33 cellular contexts compared by ENCODE assay signal in genomic region chr4:13821522-13821921, GRCh38.
DNase-seq lines count a peak whose midpoint lies in the region; ATAC-seq, FAIRE-seq and TF ChIP-seq lines count a peak whose summit lies in the region.
"Had no signal": no experiment of that assay in that cellular context is flagged by ENCODE, and none has a peak within 500 bp of the region (broad histone marks: within the 10 kb centered on the region; RNA-seq: fewer than 3 reads in every experiment).

No MANE protein-coding gene starts in this region.

- H3K9me2 ChIP-seq in Loucy (replicated peaks; ENCODE audit: low read depth, low read length) = no peaks in the 10 kb centered on the region

- H3K4me1 Mint-ChIP-seq in activated CD4-positive, alpha-beta T cell treated with anti-CD3 and anti-CD28 coated beads, Interleukin-2, amount 10 ng/mL, durations not matched to agents 7 days and 5 days = no peaks in the 10 kb centered on the region
- H3K4me1 Mint-ChIP-seq: CD4-positive, CD25-positive, alpha-beta regulatory T cell; naive thymus-derived CD8-positive, alpha-beta T cell had no signal

- no peak for TF ChIP-seq POLR2A in HepG2 (IDR thresholded peaks at IDR 0.05; ENCODE audit: insufficient read depth in 1 of 2, low read depth in 2 of 2, low read length in 2 of 2)
- no peak for TF ChIP-seq POLR2A in transverse colon (IDR thresholded peaks at IDR 0.05)

- no peaks in the 10 kb centered on the region; the same call in 1 of the 2 replicates for H3K9me3 ChIP-seq in Loucy (ENCODE audit: insufficient read depth, low read depth, low read length)
- peaks cover 66% of the 10 kb centered on the region for H3K9me3 ChIP-seq in HepG2 (ENCODE audit: low read length)
- H3K9me3 ChIP-seq in transverse colon = peaks cover 5% of the 10 kb centered on the region in 2 donors
- H3K9me3 ChIP-seq: HAP-1, MG63, pancreas, right lobe of liver, SJSA1, vagina had no signal

- CTCF ChIA-PET in HepG2 (lab: Yijun Ruan, JAX; ENCODE audit: low intra/inter-chr PET ratio, low total read pairs) = no interaction called here
- CTCF ChIA-PET in activated CD4-positive, alpha-beta T cell treated with anti-CD3 and anti-CD28 coated beads, Interleukin-2, amount 10 ng/mL, durations not matched to agents 7 days and 5 days (lab: Charles Lee) = no interaction called here

- TF ChIP-seq EP300 in HepG2 (IDR thresholded peaks at IDR 0.05; ENCODE audit: low read depth in 2 of 2, low read length in 2 of 2) = no peak
- no peak for TF ChIP-seq EP300 in HepG2 (CRISPR knock-in tag; IDR thresholded peaks at IDR 0.05; ENCODE audit: borderline replicate concordance)
- TF ChIP-seq EP300 in transverse colon (IDR thresholded peaks at IDR 0.05; ENCODE audit: low read depth) = no peak

- POLR2A ChIA-PET in HepG2 (lab: Yijun Ruan, JAX) = no interaction called here
- POLR2A ChIA-PET in activated CD4-positive, alpha-beta T cell treated with anti-CD3 and anti-CD28 coated beads, Interleukin-2, amount 10 ng/mL, durations not matched to agents 7 days and 5 days (lab: Charles Lee) = no interaction called here

- TF ChIP-seq CTCF in Loucy (conservative IDR thresholded peaks at IDR 0.05; ENCODE audit: low read length) (peak; percentile 22; the same call in 1 of the 2 replicates), brain microvascular endothelial cell (IDR thresholded peaks at IDR 0.05; ENCODE audit: low read depth, low read length, missing control alignments) (peak; percentile 24), HepG2 (CRISPR knock-in tag; IDR thresholded peaks at IDR 0.05) (peak; percentile 19; the same call in 1 of the 2 replicates), transverse colon (IDR thresholded peaks at IDR 0.05) (no peak)

- H3K79me2 ChIP-seq in Loucy (ENCODE audit: insufficient read depth, low read length) = no peaks in the 10 kb centered on the region
- no peaks in the 10 kb centered on the region for H3K79me2 ChIP-seq in HepG2 (ENCODE audit: insufficient read depth, low read length)

- peaks cover 16% of the 10 kb centered on the region for H3K9me3 Mint-ChIP-seq in activated CD4-positive, alpha-beta T cell treated with anti-CD3 and anti-CD28 coated beads, Interleukin-2, amount 10 ng/mL, durations not matched to agents 7 days and 5 days

- no peaks in the 10 kb centered on the region for H3K27me3 Mint-ChIP-seq in activated CD4-positive, alpha-beta T cell treated with anti-CD3 and anti-CD28 coated beads, Interleukin-2, amount 10 ng/mL, durations not matched to agents 7 days and 5 days
- H3K27me3 Mint-ChIP-seq: activated CD8-positive, alpha-beta T cell treated with anti-CD3 and anti-CD28 coated beads for 36 hours; CD4-positive, CD25-positive, alpha-beta regulatory T cell had no signal

- H3K4me3 ChIP-seq in Loucy (ENCODE audit: low read length, poor library complexity, severe bottlenecking) (no peak overlapping the region), brain microvascular endothelial cell (ENCODE audit: low read depth, low read length) (no peak overlapping the region), HepG2 (replicated peaks in 1 of 3; ENCODE audit: insufficient read depth in 1 of 3, low read depth in 2 of 3, low read length in 3 of 3) (no peak overlapping the region), transverse colon (no peak overlapping the region)
- H3K4me3 ChIP-seq: dorsolateral prefrontal cortex, HAP-1, MG63, pancreas, right lobe of liver, SJSA1, vagina had no signal

- no peak for TF ChIP-seq RAD21 in HepG2 (CRISPR knock-in tag; IDR thresholded peaks at IDR 0.05)

- no peak overlapping the region for H3K27ac Mint-ChIP-seq in activated CD4-positive, alpha-beta T cell treated with anti-CD3 and anti-CD28 coated beads, Interleukin-2, amount 10 ng/mL, durations not matched to agents 7 days and 5 days
- H3K27ac Mint-ChIP-seq: activated CD8-positive, alpha-beta T cell treated with anti-CD3 and anti-CD28 coated beads for 36 hours; CD4-positive, CD25-positive, alpha-beta regulatory T cell; memory B cell; naive thymus-derived CD8-positive, alpha-beta T cell had no signal

- no peak overlapping the region for H2AFZ ChIP-seq in Loucy (ENCODE audit: low read length)
- H2AFZ ChIP-seq in HepG2 (ENCODE audit: low read length) = no peak overlapping the region

- intact Hi-C loops in HepG2 (cut with micrococcal nuclease; ENCODE audit: unreplicated experiment) (no loop called here), transverse colon (cut with DNase I; ENCODE audit: low total_unique reads) (no loop called here)

- no peaks in the 10 kb centered on the region for H3K36me3 Mint-ChIP-seq in activated CD4-positive, alpha-beta T cell treated with anti-CD3 and anti-CD28 coated beads, Interleukin-2, amount 10 ng/mL, durations not matched to agents 7 days and 5 days (ENCODE audit: low read depth)
- H3K36me3 Mint-ChIP-seq: CD4-positive, CD25-positive, alpha-beta regulatory T cell had no signal

- no peak overlapping the region for H3K9ac ChIP-seq in Loucy (ENCODE audit: low read depth, low read length, poor library complexity, severe bottlenecking)
- no peak overlapping the region for H3K9ac ChIP-seq in HepG2 (ENCODE audit: insufficient read depth, low read depth, low read length)

- ATAC-seq in HepG2 = peak; percentile 55
- ATAC-seq in GM19452 (IDR thresholded peaks at IDR 0.05; ENCODE audit: unreplicated experiment) = no peak
- ATAC-seq in GM18868 (IDR thresholded peaks at IDR 0.05; ENCODE audit: unreplicated experiment) = no peak
- ATAC-seq: activated CD8-positive, alpha-beta T cell treated with anti-CD3 and anti-CD28 coated beads for 36 hours; naive thymus-derived CD8-positive, alpha-beta T cell; pancreas had no signal

- H3K27me3 ChIP-seq in Loucy (ENCODE audit: insufficient read depth, low read length, poor library complexity, severe bottlenecking) = no peaks in the 10 kb centered on the region
- no peaks in the 10 kb centered on the region for H3K27me3 ChIP-seq in brain microvascular endothelial cell (replicated peaks)
- H3K27me3 ChIP-seq in HepG2 (ENCODE audit: control insufficient read depth in 1 of 2, insufficient read depth in 2 of 2, low read length in 2 of 2) = no peaks in the 10 kb centered on the region
- H3K27me3 ChIP-seq in transverse colon = no peaks in the 10 kb centered on the region
- H3K27me3 ChIP-seq: dorsolateral prefrontal cortex, MG63, pancreas, right lobe of liver, SJSA1, vagina had no signal

- H3K4me1 ChIP-seq in Loucy (ENCODE audit: insufficient read depth, low read length, poor library complexity, severe bottlenecking) (no peaks in the 10 kb centered on the region), HepG2 (ENCODE audit: insufficient read depth, low read length) (no peaks in the 10 kb centered on the region), transverse colon (no peaks in the 10 kb centered on the region)
- H3K4me1 ChIP-seq: HAP-1, pancreas, right lobe of liver, SJSA1, vagina had no signal

- H3K36me3 ChIP-seq in Loucy (ENCODE audit: insufficient read depth, low read length) (no peaks in the 10 kb centered on the region), brain microvascular endothelial cell (replicated peaks) (no peaks in the 10 kb centered on the region), HepG2 (replicated peaks in 1 of 2; ENCODE audit: control insufficient read depth in 1 of 2, insufficient read depth in 2 of 2, low read length in 2 of 2) (no peaks in the 10 kb centered on the region), transverse colon (no peaks in the 10 kb centered on the region)
- H3K36me3 ChIP-seq: HAP-1, MG63, pancreas, right lobe of liver, SJSA1, vagina had no signal

- H4K20me1 ChIP-seq in Loucy (ENCODE audit: insufficient read depth, low read length, poor library complexity, severe bottlenecking) = no peaks in the 10 kb centered on the region
- no peaks in the 10 kb centered on the region for H4K20me1 ChIP-seq in HepG2 (ENCODE audit: insufficient read depth, low read length)

- H3F3A ChIP-seq in Loucy (ENCODE audit: low read depth) = no peaks in the 10 kb centered on the region

- in situ Hi-C loops in brain microvascular endothelial cell (cut with HindIII; ENCODE audit: low pct_ligation_motif_present, low sequenced_read_pairs) (no loop called here), HepG2 (cut with HindIII; ENCODE audit: extremely low pct_ligation_motif_present, low pct_unique_long_range_greater_than_20kb) (no loop called here), transverse colon (cut with MboI; ENCODE audit: low pct_ligation_motif_present in 1 of 4, low pct_unique_long_range_greater_than_20kb in 1 of 4, low sequenced_read_pairs in 3 of 4) (no loop called here)

- FAIRE-seq in HepG2 (lab: Jason Lieb, UNC) = no peak
- FAIRE-seq: GM12892, pancreas had no signal

- peak; percentile 55 for DNase-seq in ELF-1 (ENCODE audit: low read depth, low spot score)
- DNase-seq in brain microvascular endothelial cell = no peak
- no peak for DNase-seq in HepG2 (ENCODE audit: low spot score)
- no peak for DNase-seq in transverse colon
- no peak for DNase-seq in activated CD4-positive, alpha-beta T cell treated with anti-CD3 and anti-CD28 coated beads, Interleukin-2, amount 10 ng/mL, durations not matched to agents 7 days and 5 days
- DNase-seq: activated CD4-positive, CD25-positive, alpha-beta regulatory T cell; activated CD8-positive, alpha-beta T cell treated with anti-CD3 and anti-CD28 coated beads for 36 hours; activated T-cell treated with anti-CD3 and anti-CD28 coated beads, Interleukin-2, amount 50 U/mL, for 1 hour; amygdala; caudate nucleus; CD4-positive, CD25-positive, alpha-beta regulatory T cell; DMS153; dorsolateral prefrontal cortex; foreskin melanocyte; hippocampal formation; kidney glomerular epithelial cell; MG63; naive thymus-derived CD8-positive, alpha-beta T cell; NCI-H146; NCI-H774; pancreas; right lobe of liver; stimulated activated CD4-positive, alpha-beta T cell treated with anti-CD3 and anti-CD28 coated beads, Interleukin-15, amount 100 ng/mL, for 24 hours; substantia nigra; T-helper 2 cell had no signal

- BruUV-seq in HepG2 (replicated peaks; lab: Mats Ljungman, UMichigan) = no TSS peak

- H3K27ac ChIP-seq in brain microvascular endothelial cell (no peak overlapping the region), HepG2 (ENCODE audit: extremely low read length, insufficient read depth, low read length) (no peak overlapping the region), transverse colon (no peak overlapping the region)
- H3K27ac ChIP-seq: dorsolateral prefrontal cortex, pancreas, right lobe of liver, SJSA1, vagina had no signal

- H3K4me2 ChIP-seq in Loucy (ENCODE audit: low read depth, low read length, poor library complexity, severe bottlenecking) = no peak overlapping the region
- H3K4me2 ChIP-seq in HepG2 (ENCODE audit: low read depth, low read length) = no peak overlapping the region

- WGBS in HepG2 (ENCODE audit: low lambda C conversion rate) = 18% methylated on average over 5 of the region's 5 CpGs
- 80 to 90% methylated on average over 2 to 5 of the region's 5 CpGs for WGBS in transverse colon (ENCODE audit: low coverage in 1 of 2), 2 donors

- H3K4me3 Mint-ChIP-seq in activated CD4-positive, alpha-beta T cell treated with anti-CD3 and anti-CD28 coated beads, Interleukin-2, amount 10 ng/mL, durations not matched to agents 7 days and 5 days = no peak overlapping the region
- H3K4me3 Mint-ChIP-seq: activated CD8-positive, alpha-beta T cell treated with anti-CD3 and anti-CD28 coated beads for 36 hours; CD4-positive, CD25-positive, alpha-beta regulatory T cell; memory B cell; naive thymus-derived CD8-positive, alpha-beta T cell had no signal

TF ChIP-seq in HepG2, 621 proteins besides CTCF, POLR2A, EP300 and RAD21 (continues in another document):
- no peak for TF ChIP-seq ZSCAN29 (CRISPR knock-in tag; conservative IDR thresholded peaks at IDR 0.05)
- TF ChIP-seq IRX3 (CRISPR knock-in tag; IDR thresholded peaks at IDR 0.05; ENCODE audit: borderline replicate concordance, low read depth) = no peak

Comparison
In these comparisons a context has a peak if more than half of its experiments do, and no peak if none do; other contexts are left out.
1. CTCF ChIP-seq: peak in Loucy (single experiment), brain microvascular endothelial cell (single experiment) and HepG2 (single experiment); none in transverse colon (0 of 5).